19 cellular contexts compared by ENCODE assay signal in the genomic region with DNA sequence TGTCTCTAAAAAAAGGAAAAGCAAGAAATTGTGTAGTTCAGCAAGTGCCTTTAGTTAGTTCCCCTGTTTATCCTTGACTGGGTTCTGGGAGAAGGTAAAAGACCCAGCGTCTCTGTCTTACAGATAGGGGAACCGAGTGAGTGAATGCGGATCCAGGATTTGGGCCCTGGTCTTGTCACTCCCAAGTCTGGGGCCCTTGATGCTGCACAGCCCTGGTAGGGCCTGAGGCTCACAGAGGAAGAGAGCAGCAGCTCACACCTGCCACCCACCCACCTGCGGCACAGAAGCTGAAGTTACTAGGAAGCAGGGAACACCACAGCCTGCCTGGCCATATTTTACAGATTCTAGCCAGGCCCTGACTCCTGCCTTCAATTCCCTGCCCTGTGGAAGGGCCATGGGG. TPM values are rescaled to one million over a fixed set of nuclear protein-coding genes. Genes with fewer than 3 reads are reported as not detected.
DNase-seq lines count a peak whose midpoint lies in the region; ATAC-seq and TF ChIP-seq lines count a peak whose summit lies in the region.
"Had no signal": no experiment of that assay in that cellular context is flagged by ENCODE, and none has a peak within 500 bp of the region (broad histone marks: within the 10 kb centered on the region; RNA-seq: fewer than 3 reads in every experiment).

No MANE protein-coding gene starts in this region.

- no peaks in the 10 kb centered on the region for H3K27me3 Mint-ChIP-seq in CD4-positive, alpha-beta T cell
- H3K27me3 Mint-ChIP-seq in GM23338 (ENCODE audit: insufficient read depth, low read depth, poor library complexity) (no peaks in the 10 kb centered on the region), natural killer cell (ENCODE audit: low read depth in 2 of 2) (no peaks in the 10 kb centered on the region)
- H3K27me3 Mint-ChIP-seq in activated T-helper 17 cell treated with anti-CD3 and anti-CD28 coated beads, Interleukin-2, amount 50 U/mL, for 72 hours = no peaks in the 10 kb centered on the region

- peak overlapping the region; percentile 89 for H3K27ac Mint-ChIP-seq in CD4-positive, alpha-beta T cell
- H3K27ac Mint-ChIP-seq in GM23338 (no peak overlapping the region), natural killer cell (peak overlapping the region; percentile 90 to 92)
- peak overlapping the region; percentile 84 for H3K27ac Mint-ChIP-seq in activated T-helper 17 cell treated with anti-CD3 and anti-CD28 coated beads, Interleukin-2, amount 50 U/mL, for 72 hours

- POLR2A ChIA-PET in CD4-positive, alpha-beta T cell (lab: Charles Lee) = interaction anchor here (1.0 to 4.5 kb wide), 5 partner anchors 15 to 261 kb away, joined by 3 to 56 read pairs (median 6); a partner anchor contains a TSS

- H3K4me1 ChIP-seq in GM23338 (ENCODE audit: insufficient read depth) = peaks cover 12% of the 10 kb centered on the region
- peaks cover 20 to 32% of the 10 kb centered on the region in 2 donors for H3K4me1 ChIP-seq in gastrocnemius medialis

- no peak overlapping the region for H3K4me2 ChIP-seq in GM23338

- ATAC-seq in CD4-positive, alpha-beta T cell (ENCODE audit: poor library complexity) = no peak
- ATAC-seq in GM23338 = no peak
- no peak for ATAC-seq in activated T-helper 17 cell treated with anti-CD3 and anti-CD28 coated beads, Interleukin-2, amount 50 U/mL, for 72 hours (replicated peaks)
- ATAC-seq in natural killer cell = no peak
- no peak for ATAC-seq in GM19328 (IDR thresholded peaks at IDR 0.05; ENCODE audit: unreplicated experiment)
- no peak for ATAC-seq in gastrocnemius medialis
- ATAC-seq in HG03520 (IDR thresholded peaks at IDR 0.05; ENCODE audit: unreplicated experiment) = no peak
- ATAC-seq: Right ventricle myocardium inferior had no signal

- no peak for DNase-seq in CD4-positive, alpha-beta T cell
- DNase-seq in GM23338 (ENCODE audit: low spot score) (no peak), natural killer cell (no peak), gastrocnemius medialis (no peak), germinal center (ENCODE audit: low spot score) (no peak)
- DNase-seq: activated CD4-positive, alpha-beta T cell treated with anti-CD3 and anti-CD28 coated beads, Interleukin-2, amount 50 U/mL, for 48 hours; adrenal gland; KBM-7; midbrain; NCI-H1105; NCI-H2171 treated with DMSO at 0.1 percent for 48 hours; substantia nigra; T-helper 9 cell had no signal

- H2AFZ ChIP-seq in GM23338 = no peak overlapping the region

- TF ChIP-seq CTCF in CD4-positive, alpha-beta T cell (IDR thresholded peaks at IDR 0.05) = no peak
- no peak for TF ChIP-seq CTCF in GM23338 (conservative IDR thresholded peaks at IDR 0.05; ENCODE audit: low read depth in 2 of 2)
- no peak for TF ChIP-seq CTCF in natural killer cell (IDR thresholded peaks at IDR 0.05)
- TF ChIP-seq CTCF in gastrocnemius medialis (IDR thresholded peaks at IDR 0.05 in 4 of 5, conservative IDR thresholded peaks at IDR 0.05 in 1 of 5) = no peak

- peaks cover 62% of the 10 kb centered on the region for H3K36me3 Mint-ChIP-seq in CD4-positive, alpha-beta T cell (ENCODE audit: low read depth)
- H3K36me3 Mint-ChIP-seq in GM23338 (ENCODE audit: low read depth) (peaks cover 46% of the 10 kb centered on the region), natural killer cell (no peaks in the 10 kb centered on the region)
- H3K36me3 Mint-ChIP-seq in activated T-helper 17 cell treated with anti-CD3 and anti-CD28 coated beads, Interleukin-2, amount 50 U/mL, for 72 hours (ENCODE audit: low read depth) = peaks cover 80% of the 10 kb centered on the region

- in situ Hi-C loops in gastrocnemius medialis (cut with MboI; ENCODE audit: low sequenced_read_pairs in 4 of 4) = loop anchor here in 1 of 4 donors (25.0 kb wide), 1 partner anchor 95 kb away; no protein-coding TSS in a partner anchor

- CTCF ChIA-PET in CD4-positive, alpha-beta T cell (lab: Charles Lee) = interaction anchor here (1.1 to 2.4 kb wide), 2 partner anchors 21 to 91 kb away, joined by 6 read pairs; no protein-coding TSS in a partner anchor

- no peaks in the 10 kb centered on the region for H3K9me3 ChIP-seq in CD4-positive, alpha-beta T cell (ENCODE audit: control insufficient read depth, low read length)
- H3K9me3 ChIP-seq in gastrocnemius medialis = no peaks in the 10 kb centered on the region
- H3K9me3 ChIP-seq: adrenal gland had no signal

- no peaks in the 10 kb centered on the region for H3K27me3 ChIP-seq in CD4-positive, alpha-beta T cell (ENCODE audit: control insufficient read depth, insufficient read depth, low read length)
- H3K27me3 ChIP-seq in GM23338 (ENCODE audit: insufficient read depth) = no peaks in the 10 kb centered on the region
- H3K27me3 ChIP-seq in gastrocnemius medialis = no peaks in the 10 kb centered on the region
- H3K27me3 ChIP-seq: adrenal gland had no signal

- peaks cover 4% of the 10 kb centered on the region; the same call in 1 of the 2 replicates for H4K20me1 ChIP-seq in GM23338 (replicated peaks; ENCODE audit: insufficient read depth)

- TF ChIP-seq POLR2A in gastrocnemius medialis (IDR thresholded peaks at IDR 0.05) = no peak

- peak overlapping the region; percentile 32 for H3K27ac ChIP-seq in CD4-positive, alpha-beta T cell (ENCODE audit: low read depth, low read length)
- H3K27ac ChIP-seq in GM23338 (ENCODE audit: low read depth) (0 out of 2 replicates have a peak overlapping the region, but pooled peaks have one; percentile 39), gastrocnemius medialis (peak overlapping the region in 1 of 4 donors; percentile 32)
- H3K27ac ChIP-seq: C4-2B, epithelial cell of prostate had no signal

- H3K9me2 ChIP-seq in GM23338 (ENCODE audit: insufficient read depth) = no peaks in the 10 kb centered on the region

- intact Hi-C loops in CD4-positive, alpha-beta T cell (cut with DNase I, micrococcal nuclease) = no loop called here
- intact Hi-C loops in natural killer cell (cut with micrococcal nuclease) (no loop called here), gastrocnemius medialis (cut with DNase I; ENCODE audit: low total_unique reads) (no loop called here)

- H3K4me3 ChIP-seq in GM23338 = no peak overlapping the region
- H3K4me3 ChIP-seq in gastrocnemius medialis = no peak overlapping the region
- H3K4me3 ChIP-seq: adrenal gland had no signal

- peak overlapping the region; percentile 47 for H3K4me3 Mint-ChIP-seq in CD4-positive, alpha-beta T cell
- H3K4me3 Mint-ChIP-seq in GM23338 (no peak overlapping the region), natural killer cell (peak overlapping the region; percentile 70)
- H3K4me3 Mint-ChIP-seq in activated T-helper 17 cell treated with anti-CD3 and anti-CD28 coated beads, Interleukin-2, amount 50 U/mL, for 72 hours = peak overlapping the region; percentile 58

- peaks cover 86% of the 10 kb centered on the region for H3K4me1 Mint-ChIP-seq in CD4-positive, alpha-beta T cell (ENCODE audit: low read depth)
- H3K4me1 Mint-ChIP-seq in GM23338 = peaks cover 21% of the 10 kb centered on the region
- peaks cover 22% of the 10 kb centered on the region for H3K4me1 Mint-ChIP-seq in activated T-helper 17 cell treated with anti-CD3 and anti-CD28 coated beads, Interleukin-2, amount 50 U/mL, for 72 hours
- H3K4me1 Mint-ChIP-seq in natural killer cell = peaks cover 76 to 86% of the 10 kb centered on the region in 2 donors

- no peaks in the 10 kb centered on the region for H3K36me3 ChIP-seq in GM23338 (ENCODE audit: insufficient read depth)
- peaks cover 0 to 10% of the 10 kb centered on the region in 2 donors for H3K36me3 ChIP-seq in gastrocnemius medialis

- H3F3A ChIP-seq in GM23338 (replicated peaks; ENCODE audit: low read depth) = 0 out of 2 replicates have a peak, but pooled peaks cover 2% of the 10 kb centered on the region

- H3K9me3 Mint-ChIP-seq in CD4-positive, alpha-beta T cell = no peaks in the 10 kb centered on the region
- H3K9me3 Mint-ChIP-seq in GM23338 = no peaks in the 10 kb centered on the region
- no peaks in the 10 kb centered on the region for H3K9me3 Mint-ChIP-seq in activated T-helper 17 cell treated with anti-CD3 and anti-CD28 coated beads, Interleukin-2, amount 50 U/mL, for 72 hours
- H3K9me3 Mint-ChIP-seq in natural killer cell = no peaks in the 10 kb centered on the region

- peaks cover 31% of the 10 kb centered on the region for H3K79me2 ChIP-seq in GM23338 (replicated peaks; ENCODE audit: insufficient read depth)

RNA-seq across cellular contexts. Expression of a gene that starts 22.2 kb away (rescaled TPM):
- 10 to 100 TPM; 50.1 to 50.5 TPM for total RNA-seq in CD4-positive, alpha-beta T cell
- total RNA-seq in GM23338 (2014; rRNA removed; shearing (Covaris generic)) = 139 and 173 TPM in 2 replicates
- polyA plus RNA-seq in GM23338 (2016; fragmentation: Nextera tagmentation; extraction: Ambion mirVana) = 48.5 and 48.7 TPM in 2 replicates
- 100 to 1,000 TPM; 116 to 172 TPM for total RNA-seq in activated T-helper 17 cell treated with anti-CD3 and anti-CD28 coated beads, Interleukin-2, amount 50 U/mL, for 72 hours
- total RNA-seq in natural killer cell (100 to 1,000 TPM; 293 to 363 (median 340) TPM), gastrocnemius medialis (10 to 100 TPM; 10.7 to 24.1 (median 20.5) TPM)

RNA-seq across cellular contexts. Expression of a gene that starts 38.6 kb away (rescaled TPM):
- 1,000 to 10,000 TPM; 2,293 to 2,296 TPM for total RNA-seq in CD4-positive, alpha-beta T cell
- 877 and 957 TPM in 2 replicates for total RNA-seq in GM23338 (2014; rRNA removed; shearing (Covaris generic))
- 4,267 and 4,484 TPM in 2 replicates for polyA plus RNA-seq in GM23338 (2016; fragmentation: Nextera tagmentation; extraction: Ambion mirVana)
- 1,000 to 10,000 TPM; 1,686 to 2,077 TPM for total RNA-seq in activated T-helper 17 cell treated with anti-CD3 and anti-CD28 coated beads, Interleukin-2, amount 50 U/mL, for 72 hours
- 100 to 1,000 TPM; 752 to 934 (median 923) TPM for total RNA-seq in natural killer cell
- total RNA-seq in gastrocnemius medialis = 1,000 to 10,000 TPM in 1 of 4 donors, 100 to 1,000 TPM in 3; 878 to 1,126 (median 955) TPM
